Comparison of ENCODE assay signal across 9 cellular contexts in the genomic region with DNA sequence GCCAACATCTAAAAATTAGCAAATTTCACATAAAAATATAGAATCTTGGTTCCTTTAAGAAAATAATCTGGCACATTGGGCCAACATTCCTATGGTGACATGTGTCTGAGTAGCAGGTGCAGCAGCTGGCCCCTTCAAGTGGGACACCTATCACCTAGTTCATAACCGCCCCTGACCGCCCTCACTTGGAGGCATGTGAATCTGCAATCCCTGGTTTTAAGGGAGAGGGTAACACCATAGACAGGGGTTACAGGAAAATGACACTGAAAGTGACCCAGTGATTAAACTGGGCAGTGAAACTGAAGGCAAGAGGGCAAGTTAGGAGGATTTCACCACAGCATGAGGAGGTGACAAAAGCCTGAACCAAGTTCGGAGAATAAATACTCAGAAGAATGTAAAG. TPM values are rescaled to one million over a fixed set of nuclear protein-coding genes. Genes with fewer than 3 reads are reported as not detected.
DNase-seq lines count a peak whose midpoint lies in the region; ATAC-seq and TF ChIP-seq lines count a peak whose summit lies in the region.
"Had no signal": no experiment of that assay in that cellular context is flagged by ENCODE, and none has a peak within 500 bp of the region (broad histone marks: within the 10 kb centered on the region; RNA-seq: fewer than 3 reads in every experiment).

No MANE protein-coding gene starts in this region.

- ATAC-seq in GM21367 (IDR thresholded peaks at IDR 0.05; ENCODE audit: unreplicated experiment), result no peak
- no peak for ATAC-seq in GM21723 (IDR thresholded peaks at IDR 0.05; ENCODE audit: unreplicated experiment)

- H3K27ac Mint-ChIP-seq in osteocyte (ENCODE audit: unreplicated experiment), result peak overlapping the region; percentile 87

- peak overlapping the region; percentile 94 to 95 for H3K4me3 ChIP-seq in duodenal mucosa (ENCODE audit: low read depth in 1 of 2, low read length in 2 of 2)

- H3K27ac ChIP-seq in duodenal mucosa (ENCODE audit: low read depth, low read length), result no peak overlapping the region

- peak; percentile 7 for DNase-seq in COLO668 (lab: John Stamatoyannopoulos, UW; ENCODE audit: unreplicated experiment)
- DNase-seq in MV-4-11 (lab: John Stamatoyannopoulos, UW), result peak; percentile 28
- DNase-seq in osteocyte (ENCODE audit: extremely low spot score, unreplicated experiment), result no peak
- no peak for DNase-seq in NCI-H446 (lab: John Stamatoyannopoulos, UW)
- no peak for DNase-seq in GM13977 (ENCODE audit: low spot score)
- DNase-seq: GOT3 had no signal

- H3K36me3 Mint-ChIP-seq in osteocyte (ENCODE audit: unreplicated experiment), result peaks cover 5% of the 10 kb centered on the region

- H3K27me3 ChIP-seq in duodenal mucosa (ENCODE audit: control insufficient read depth in 1 of 2, insufficient read depth in 2 of 2, low read length in 2 of 2), result peaks cover 0 to 14% of the 10 kb centered on the region in 2 donors

- H3K4me1 Mint-ChIP-seq in osteocyte (ENCODE audit: unreplicated experiment), result peaks cover 36% of the 10 kb centered on the region

- TF ChIP-seq CTCF in osteocyte (IDR thresholded peaks at IDR 0.05), result no peak
- TF ChIP-seq CTCF in GM13977 (IDR thresholded peaks at IDR 0.05; ENCODE audit: extremely low read depth, insufficient read depth, missing control alignments), result no peak

- in situ Hi-C loops in GM13977 (cut with MboI; ENCODE audit: low pct_unique_long_range_greater_than_20kb, low sequenced_read_pairs, unreplicated experiment), result loop anchor here (25.0 kb wide), 1 partner anchor 929 kb away; no protein-coding TSS in a partner anchor

- H3K36me3 ChIP-seq in duodenal mucosa (ENCODE audit: control insufficient read depth in 1 of 2, insufficient read depth in 2 of 2, low read length in 2 of 2), result no peaks in the 10 kb centered on the region

- peak overlapping the region; percentile 98 for H3K4me3 Mint-ChIP-seq in osteocyte (ENCODE audit: unreplicated experiment)

- H3K9me3 Mint-ChIP-seq in osteocyte (ENCODE audit: unreplicated experiment), result no peaks in the 10 kb centered on the region

- no peaks in the 10 kb centered on the region for H3K9me3 ChIP-seq in duodenal mucosa (ENCODE audit: control insufficient read depth in 1 of 2, low read length in 2 of 2)

- H3K27me3 Mint-ChIP-seq in osteocyte (ENCODE audit: unreplicated experiment), result no peaks in the 10 kb centered on the region

- H3K4me1 ChIP-seq in duodenal mucosa (ENCODE audit: control insufficient read depth in 1 of 2, insufficient read depth in 2 of 2, low read length in 2 of 2), result peaks cover 12 to 14% of the 10 kb centered on the region in 2 donors

- peak overlapping the region in 1 of 2 donors; percentile 70 for H3K9ac ChIP-seq in duodenal mucosa (ENCODE audit: low read depth in 1 of 2, low read length in 2 of 2)

RNA-seq across cellular contexts. Expression of a gene that starts 1.1 kb away (rescaled TPM):
- 92.0 and 99.0 TPM in 2 replicates for total RNA-seq in osteocyte

Comparison
In these comparisons a context has a peak if more than half of its experiments do, and no peak if none do; other contexts are left out.
1. DNase-seq: peak in COLO668 (single experiment) and MV-4-11 (single experiment); none in osteocyte (single experiment), NCI-H446 (0 of 2) and GM13977 (single experiment).